Comparison of ENCODE assay signal across 8 cellular contexts in the genomic region with DNA sequence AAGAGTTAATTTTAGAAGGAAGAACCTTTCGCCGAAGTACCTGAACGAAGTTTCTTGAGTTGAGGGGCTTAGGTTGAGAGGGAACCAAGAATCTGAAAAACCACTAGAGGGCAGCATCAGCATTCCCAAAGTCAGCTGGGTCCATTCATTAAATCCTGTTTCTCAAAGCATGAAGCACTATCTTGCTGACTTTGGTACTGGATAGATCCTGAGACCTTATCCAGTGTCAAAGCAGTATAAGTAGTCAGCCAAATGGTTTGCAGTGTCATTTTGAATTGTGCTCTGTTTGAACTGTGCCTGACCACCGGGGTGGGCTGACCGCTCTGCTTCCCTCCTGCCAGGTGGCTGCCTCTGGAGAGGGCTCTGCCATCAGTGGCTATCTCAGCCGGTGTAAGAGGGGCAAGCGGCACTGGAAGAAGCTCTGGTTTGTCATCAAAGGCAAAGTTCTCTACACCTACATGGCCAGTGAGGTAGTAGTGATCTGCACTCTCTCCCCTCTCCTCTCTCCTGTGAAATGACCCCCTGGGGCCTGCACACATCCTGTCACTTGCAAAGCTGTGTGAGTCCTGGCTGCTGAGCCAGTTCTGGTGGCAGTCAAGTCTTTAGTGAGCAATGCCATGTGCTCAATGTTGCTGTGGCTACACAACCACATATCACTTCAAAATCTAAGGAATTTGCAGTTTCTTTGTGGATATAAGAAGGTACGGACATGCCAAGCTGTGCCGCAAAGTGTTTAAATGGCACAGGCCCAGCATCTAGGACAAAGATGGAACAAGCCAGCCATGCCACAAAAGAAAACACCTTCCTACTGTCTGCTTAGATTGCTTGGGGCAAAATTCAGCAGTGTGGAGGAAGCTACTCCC. TPM values are rescaled to one million over a fixed set of nuclear protein-coding genes. Genes with fewer than 3 reads are reported as not detected.
DNase-seq lines count a peak whose midpoint lies in the region; ATAC-seq and TF ChIP-seq lines count a peak whose summit lies in the region.

No MANE protein-coding gene starts in this region.

- intact Hi-C loops in CD14-positive monocyte (cut with micrococcal nuclease) (loop anchor here in 1 of 2 donors (10.0 kb wide), 1 partner anchor 131 kb away; no protein-coding TSS in a partner anchor), aorta (cut with DNase I) (no loop called here)

- in situ Hi-C loops in GM13976 (cut with MboI; ENCODE audit: low sequenced_read_pairs, unreplicated experiment) = loop anchor here (10.0 kb wide), 1 partner anchor 131 kb away; no protein-coding TSS in a partner anchor

- no peaks in the 10 kb centered on the region for H3K9me3 Mint-ChIP-seq in CD14-positive monocyte

- H3K27ac ChIP-seq in aorta (ENCODE audit: low read depth in 1 of 2, low read length in 2 of 2) = no peak overlapping the region

- no peak for DNase-seq in CD14-positive monocyte (ENCODE audit: low spot score)
- peak; percentile 67 for DNase-seq in GM13976 (ENCODE audit: low spot score)
- peak; percentile 71 for DNase-seq in NCI-H2227 (lab: John Stamatoyannopoulos, UW; ENCODE audit: unreplicated experiment)
- DNase-seq in amniotic epithelial cell (ENCODE audit: low read depth) = peak; percentile 68
- peak; percentile 19 to 45 for DNase-seq in hippocampal formation (lab: John Stamatoyannopoulos, UW)
- DNase-seq in stimulated activated CD8-positive, alpha-beta memory T cell treated with anti-CD3 and anti-CD28 coated beads, Interleukin-4, amount 100 ng/mL, for 48 hours = peak; percentile 34
- no peak for DNase-seq in aorta

- H3K27me3 Mint-ChIP-seq in CD14-positive monocyte (ENCODE audit: low read depth in 3 of 3) = peaks cover 0 to 4% (median 2%) of the 10 kb centered on the region in 3 donors

- H3K27me3 ChIP-seq in aorta (ENCODE audit: control insufficient read depth in 1 of 2, insufficient read depth in 2 of 2, low read length in 1 of 2) = no peaks in the 10 kb centered on the region

- H3K4me1 ChIP-seq in aorta (ENCODE audit: control insufficient read depth in 1 of 2, insufficient read depth in 2 of 2, low read length in 2 of 2) = no peaks in the 10 kb centered on the region

- H3K27ac Mint-ChIP-seq in CD14-positive monocyte = no peak overlapping the region

- H3K4me3 ChIP-seq in aorta (ENCODE audit: low read length in 2 of 2) = no peak overlapping the region

- H3K36me3 ChIP-seq in aorta (ENCODE audit: control insufficient read depth in 1 of 2, insufficient read depth in 2 of 2, low read length in 1 of 2) = no peaks in the 10 kb centered on the region

- peak; percentile 83 for TF ChIP-seq CTCF in CD14-positive monocyte (IDR thresholded peaks at IDR 0.05)
- TF ChIP-seq CTCF in GM13976 (IDR thresholded peaks at IDR 0.05; ENCODE audit: borderline replicate concordance, control extremely low read depth, extremely low read depth, insufficient read depth, missing control alignments) = peak; percentile 53

- H3K4me3 Mint-ChIP-seq in CD14-positive monocyte = no peak overlapping the region

- H3K36me3 Mint-ChIP-seq in CD14-positive monocyte = no peaks in the 10 kb centered on the region

- 58 to 65% methylated on average over 9 of the region's 9 CpGs for WGBS in aorta, 2 donors

- no peak for ATAC-seq in aorta (ENCODE audit: low FRiP score)
- ATAC-seq in HG03442 (IDR thresholded peaks at IDR 0.05; ENCODE audit: unreplicated experiment) = no peak

- H3K4me1 Mint-ChIP-seq in CD14-positive monocyte = no peaks in the 10 kb centered on the region

- H3K9me3 ChIP-seq in aorta (ENCODE audit: control insufficient read depth, low read length) = no peaks in the 10 kb centered on the region

RNA-seq across cellular contexts. Expression of a gene that starts 21.4 kb away (rescaled TPM):
- polyA plus RNA-seq in CD14-positive monocyte (1 to 10 TPM; 3.4 to 3.8 TPM), aorta (10 to 100 TPM in 1 of 2 donors, 1 to 10 TPM in 1; 4.3 to 13.0 TPM)
- 10 to 100 TPM; 51.8 to 55.7 TPM for total RNA-seq in aorta

Comparison
In these comparisons a context has a peak if more than half of its experiments do, and no peak if none do; other contexts are left out.
1. DNase-seq: peak in GM13976 (single experiment), NCI-H2227 (single experiment), amniotic epithelial cell (single experiment), hippocampal formation (2 of 2) and stimulated activated CD8-positive, alpha-beta memory T cell treated with anti-CD3 and anti-CD28 coated beads, Interleukin-4, amount 100 ng/mL, for 48 hours (single experiment); none in CD14-positive monocyte (single experiment) and aorta (0 of 2).